ENCODE assay signal across 1 cellular context in the genomic region with DNA sequence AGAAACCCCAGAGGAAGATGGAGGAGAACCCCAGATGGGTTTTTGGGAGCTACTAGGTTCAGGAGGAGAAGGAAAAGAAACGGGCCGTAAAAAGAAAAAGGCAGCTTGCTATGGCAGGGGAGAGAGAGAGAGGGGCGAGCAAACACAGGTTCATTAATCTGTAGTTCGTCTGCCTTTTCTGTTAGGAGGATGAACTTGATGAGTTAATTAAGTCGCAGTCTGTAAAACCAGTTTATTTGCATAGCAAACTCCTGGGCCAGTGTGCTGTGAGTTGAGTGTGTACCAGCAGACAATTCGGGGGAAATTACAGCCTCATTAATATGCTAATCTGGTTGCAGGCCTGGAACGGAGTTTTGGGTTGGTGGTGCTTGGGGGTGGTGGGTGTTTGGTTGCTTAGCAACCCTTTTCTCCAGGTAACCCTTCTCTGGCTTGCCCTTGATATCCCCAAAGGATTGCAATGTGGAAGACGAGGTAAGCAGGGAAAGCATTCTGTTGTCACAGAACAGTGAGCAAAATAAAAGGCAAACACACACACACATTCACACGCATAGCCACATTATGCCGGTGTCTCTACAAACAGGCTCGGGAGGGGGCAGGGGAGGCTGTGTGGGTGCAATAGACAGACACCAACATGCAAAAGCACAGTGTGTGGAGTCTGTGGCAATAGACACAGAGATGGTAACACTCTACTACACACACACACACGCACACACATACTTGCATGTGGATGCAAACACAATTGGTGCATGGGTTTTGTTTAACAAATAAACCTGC.
A peak's percentile ranks its signal among the peaks of the same experiment; 100 is the strongest.
TF ChIP-seq lines count a peak whose summit lies in the region.

No MANE protein-coding gene starts in this region.

TF ChIP-seq in K562, 482 proteins besides CTCF, POLR2A, EP300 and RAD21:
- TF ChIP-seq, protein P1, sequence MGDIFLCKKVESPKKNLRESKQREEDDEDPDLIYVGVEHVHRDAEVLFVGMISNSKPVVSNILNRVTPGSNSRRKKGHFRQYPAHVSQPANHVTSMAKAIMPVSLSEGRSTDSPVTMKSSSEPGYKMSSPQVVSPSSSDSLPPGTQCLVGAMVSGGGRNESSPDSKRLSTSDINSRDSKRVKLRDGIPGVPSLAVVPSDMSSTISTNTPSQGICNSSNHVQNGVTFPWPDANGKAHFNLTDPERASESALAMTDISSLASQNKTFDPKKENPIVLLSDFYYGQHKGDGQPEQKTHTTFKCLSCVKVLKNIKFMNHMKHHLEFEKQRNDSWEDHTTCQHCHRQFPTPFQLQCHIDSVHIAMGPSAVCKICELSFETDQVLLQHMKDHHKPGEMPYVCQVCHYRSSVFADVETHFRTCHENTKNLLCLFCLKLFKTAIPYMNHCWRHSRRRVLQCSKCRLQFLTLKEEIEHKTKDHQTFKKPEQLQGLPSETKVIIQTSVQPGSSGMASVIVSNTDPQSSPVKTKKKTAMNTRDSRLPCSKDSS (IDR thresholded peaks at IDR 0.05; ENCODE audit: low read depth, partially characterized antibody) = no peak
- peak; percentile 50 for TF ChIP-seq RFX1 (IDR thresholded peaks at IDR 0.05)
- TF ChIP-seq, protein P2, sequence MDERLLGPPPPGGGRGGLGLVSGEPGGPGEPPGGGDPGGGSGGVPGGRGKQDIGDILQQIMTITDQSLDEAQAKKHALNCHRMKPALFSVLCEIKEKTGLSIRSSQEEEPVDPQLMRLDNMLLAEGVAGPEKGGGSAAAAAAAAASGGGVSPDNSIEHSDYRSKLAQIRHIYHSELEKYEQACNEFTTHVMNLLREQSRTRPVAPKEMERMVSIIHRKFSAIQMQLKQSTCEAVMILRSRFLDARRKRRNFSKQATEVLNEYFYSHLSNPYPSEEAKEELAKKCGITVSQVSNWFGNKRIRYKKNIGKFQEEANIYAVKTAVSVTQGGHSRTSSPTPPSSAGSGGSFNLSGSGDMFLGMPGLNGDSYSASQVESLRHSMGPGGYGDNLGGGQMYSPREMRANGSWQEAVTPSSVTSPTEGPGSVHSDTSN (CRISPR knock-in tag; IDR thresholded peaks at IDR 0.05; ENCODE audit: low read depth) = no peak
- TF ChIP-seq, protein P2 (tag; conservative IDR thresholded peaks at IDR 0.05; ENCODE audit: low read depth) = no peak
